ENCODE assay signal across 1 cellular context in the genomic region with DNA sequence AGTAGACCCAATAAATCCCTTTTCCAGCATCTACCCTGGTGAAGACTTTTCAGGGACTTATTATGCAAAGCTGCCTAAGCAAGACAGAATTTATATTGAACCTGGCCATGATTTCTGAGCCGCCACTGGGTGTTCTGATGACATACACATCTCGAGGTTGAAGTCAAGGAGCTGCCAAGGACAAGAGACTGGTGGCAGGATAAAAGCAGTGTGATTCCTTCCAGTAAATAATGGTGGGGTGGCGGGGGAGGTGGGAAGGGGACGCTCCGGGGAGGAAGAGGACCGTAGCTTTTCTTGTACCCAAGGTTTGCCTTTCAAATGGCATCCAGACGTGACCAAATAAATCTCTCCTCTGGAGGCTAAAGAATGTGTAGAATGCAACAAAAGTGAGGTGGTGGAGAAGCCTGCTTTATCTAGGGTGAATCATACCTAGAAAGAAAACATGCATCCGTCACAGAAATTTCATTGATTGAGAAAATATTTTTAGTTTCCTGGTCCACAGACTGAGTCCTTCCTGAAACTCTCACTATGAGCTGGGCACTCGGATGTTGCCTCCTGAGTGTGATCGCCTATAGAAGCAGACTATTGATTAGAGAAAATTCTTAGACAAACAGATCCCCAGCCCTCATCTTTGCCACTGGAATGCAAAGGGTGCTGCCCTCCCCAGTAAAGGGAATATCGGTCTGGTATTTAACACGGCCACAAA.
TF ChIP-seq lines count a peak whose summit lies in the region.

No MANE protein-coding gene starts in this region.

TF ChIP-seq in GM23338, 12 proteins besides CTCF, POLR2A, EP300 and RAD21:
- TF ChIP-seq, protein P1, sequence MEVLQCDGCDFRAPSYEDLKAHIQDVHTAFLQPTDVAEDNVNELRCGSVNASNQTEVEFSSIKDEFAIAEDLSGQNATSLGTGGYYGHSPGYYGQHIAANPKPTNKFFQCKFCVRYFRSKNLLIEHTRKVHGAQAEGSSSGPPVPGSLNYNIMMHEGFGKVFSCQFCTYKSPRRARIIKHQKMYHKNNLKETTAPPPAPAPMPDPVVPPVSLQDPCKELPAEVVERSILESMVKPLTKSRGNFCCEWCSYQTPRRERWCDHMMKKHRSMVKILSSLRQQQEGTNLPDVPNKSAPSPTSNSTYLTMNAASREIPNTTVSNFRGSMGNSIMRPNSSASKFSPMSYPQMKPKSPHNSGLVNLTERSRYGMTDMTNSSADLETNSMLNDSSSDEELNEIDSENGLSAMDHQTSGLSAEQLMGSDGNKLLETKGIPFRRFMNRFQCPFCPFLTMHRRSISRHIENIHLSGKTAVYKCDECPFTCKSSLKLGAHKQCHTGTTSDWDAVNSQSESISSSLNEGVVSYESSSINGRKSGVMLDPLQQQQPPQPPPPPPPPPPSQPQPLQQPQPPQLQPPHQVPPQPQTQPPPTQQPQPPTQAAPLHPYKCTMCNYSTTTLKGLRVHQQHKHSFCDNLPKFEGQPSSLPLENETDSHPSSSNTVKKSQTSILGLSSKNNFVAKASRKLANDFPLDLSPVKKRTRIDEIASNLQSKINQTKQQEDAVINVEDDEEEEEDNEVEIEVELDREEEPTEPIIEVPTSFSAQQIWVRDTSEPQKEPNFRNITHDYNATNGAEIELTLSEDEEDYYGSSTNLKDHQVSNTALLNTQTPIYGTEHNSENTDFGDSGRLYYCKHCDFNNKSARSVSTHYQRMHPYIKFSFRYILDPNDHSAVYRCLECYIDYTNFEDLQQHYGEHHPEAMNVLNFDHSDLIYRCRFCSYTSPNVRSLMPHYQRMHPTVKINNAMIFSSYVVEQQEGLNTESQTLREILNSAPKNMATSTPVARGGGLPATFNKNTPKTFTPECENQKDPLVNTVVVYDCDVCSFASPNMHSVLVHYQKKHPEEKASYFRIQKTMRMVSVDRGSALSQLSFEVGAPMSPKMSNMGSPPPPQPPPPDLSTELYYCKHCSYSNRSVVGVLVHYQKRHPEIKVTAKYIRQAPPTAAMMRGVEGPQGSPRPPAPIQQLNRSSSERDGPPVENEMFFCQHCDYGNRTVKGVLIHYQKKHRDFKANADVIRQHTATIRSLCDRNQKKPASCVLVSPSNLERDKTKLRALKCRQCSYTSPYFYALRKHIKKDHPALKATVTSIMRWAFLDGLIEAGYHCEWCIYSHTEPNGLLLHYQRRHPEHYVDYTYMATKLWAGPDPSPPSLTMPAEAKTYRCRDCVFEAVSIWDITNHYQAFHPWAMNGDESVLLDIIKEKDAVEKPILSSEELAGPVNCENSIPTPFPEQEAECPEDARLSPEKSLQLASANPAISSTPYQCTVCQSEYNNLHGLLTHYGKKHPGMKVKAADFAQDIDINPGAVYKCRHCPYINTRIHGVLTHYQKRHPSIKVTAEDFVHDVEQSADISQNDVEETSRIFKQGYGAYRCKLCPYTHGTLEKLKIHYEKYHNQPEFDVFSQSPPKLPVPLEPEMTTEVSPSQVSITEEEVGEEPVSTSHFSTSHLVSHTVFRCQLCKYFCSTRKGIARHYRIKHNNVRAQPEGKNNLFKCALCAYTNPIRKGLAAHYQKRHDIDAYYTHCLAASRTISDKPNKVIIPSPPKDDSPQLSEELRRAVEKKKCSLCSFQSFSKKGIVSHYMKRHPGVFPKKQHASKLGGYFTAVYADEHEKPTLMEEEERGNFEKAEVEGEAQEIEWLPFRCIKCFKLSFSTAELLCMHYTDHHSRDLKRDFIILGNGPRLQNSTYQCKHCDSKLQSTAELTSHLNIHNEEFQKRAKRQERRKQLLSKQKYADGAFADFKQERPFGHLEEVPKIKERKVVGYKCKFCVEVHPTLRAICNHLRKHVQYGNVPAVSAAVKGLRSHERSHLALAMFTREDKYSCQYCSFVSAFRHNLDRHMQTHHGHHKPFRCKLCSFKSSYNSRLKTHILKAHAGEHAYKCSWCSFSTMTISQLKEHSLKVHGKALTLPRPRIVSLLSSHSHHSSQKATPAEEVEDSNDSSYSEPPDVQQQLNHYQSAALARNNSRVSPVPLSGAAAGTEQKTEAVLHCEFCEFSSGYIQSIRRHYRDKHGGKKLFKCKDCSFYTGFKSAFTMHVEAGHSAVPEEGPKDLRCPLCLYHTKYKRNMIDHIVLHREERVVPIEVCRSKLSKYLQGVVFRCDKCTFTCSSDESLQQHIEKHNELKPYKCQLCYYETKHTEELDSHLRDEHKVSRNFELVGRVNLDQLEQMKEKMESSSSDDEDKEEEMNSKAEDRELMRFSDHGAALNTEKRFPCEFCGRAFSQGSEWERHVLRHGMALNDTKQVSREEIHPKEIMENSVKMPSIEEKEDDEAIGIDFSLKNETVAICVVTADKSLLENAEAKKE (CRISPR knock-in tag; IDR thresholded peaks at IDR 0.05), result no peak
- TF ChIP-seq, protein P2, sequence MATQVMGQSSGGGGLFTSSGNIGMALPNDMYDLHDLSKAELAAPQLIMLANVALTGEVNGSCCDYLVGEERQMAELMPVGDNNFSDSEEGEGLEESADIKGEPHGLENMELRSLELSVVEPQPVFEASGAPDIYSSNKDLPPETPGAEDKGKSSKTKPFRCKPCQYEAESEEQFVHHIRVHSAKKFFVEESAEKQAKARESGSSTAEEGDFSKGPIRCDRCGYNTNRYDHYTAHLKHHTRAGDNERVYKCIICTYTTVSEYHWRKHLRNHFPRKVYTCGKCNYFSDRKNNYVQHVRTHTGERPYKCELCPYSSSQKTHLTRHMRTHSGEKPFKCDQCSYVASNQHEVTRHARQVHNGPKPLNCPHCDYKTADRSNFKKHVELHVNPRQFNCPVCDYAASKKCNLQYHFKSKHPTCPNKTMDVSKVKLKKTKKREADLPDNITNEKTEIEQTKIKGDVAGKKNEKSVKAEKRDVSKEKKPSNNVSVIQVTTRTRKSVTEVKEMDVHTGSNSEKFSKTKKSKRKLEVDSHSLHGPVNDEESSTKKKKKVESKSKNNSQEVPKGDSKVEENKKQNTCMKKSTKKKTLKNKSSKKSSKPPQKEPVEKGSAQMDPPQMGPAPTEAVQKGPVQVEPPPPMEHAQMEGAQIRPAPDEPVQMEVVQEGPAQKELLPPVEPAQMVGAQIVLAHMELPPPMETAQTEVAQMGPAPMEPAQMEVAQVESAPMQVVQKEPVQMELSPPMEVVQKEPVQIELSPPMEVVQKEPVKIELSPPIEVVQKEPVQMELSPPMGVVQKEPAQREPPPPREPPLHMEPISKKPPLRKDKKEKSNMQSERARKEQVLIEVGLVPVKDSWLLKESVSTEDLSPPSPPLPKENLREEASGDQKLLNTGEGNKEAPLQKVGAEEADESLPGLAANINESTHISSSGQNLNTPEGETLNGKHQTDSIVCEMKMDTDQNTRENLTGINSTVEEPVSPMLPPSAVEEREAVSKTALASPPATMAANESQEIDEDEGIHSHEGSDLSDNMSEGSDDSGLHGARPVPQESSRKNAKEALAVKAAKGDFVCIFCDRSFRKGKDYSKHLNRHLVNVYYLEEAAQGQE (IDR thresholded peaks at IDR 0.05; ENCODE audit: unreplicated experiment), result no peak
- TF ChIP-seq CREB1 (CRISPR knock-in tag; IDR thresholded peaks at IDR 0.05; ENCODE audit: low read depth) (no peak), NANOG (IDR thresholded peaks at IDR 0.05; ENCODE audit: borderline replicate concordance) (no peak), ZNF114 (CRISPR knock-in tag; IDR thresholded peaks at IDR 0.05) (no peak), POLR2AphosphoS5 (IDR thresholded peaks at IDR 0.05; ENCODE audit: low read depth) (no peak), EZH2phosphoT487 (IDR thresholded peaks at IDR 0.05; ENCODE audit: unreplicated experiment) (no peak), ZNF331 (CRISPR knock-in tag; IDR thresholded peaks at IDR 0.05; ENCODE audit: low read depth) (no peak), EZH2 (IDR thresholded peaks at IDR 0.05; ENCODE audit: low read depth, unreplicated experiment) (no peak), JUNB (IDR thresholded peaks at IDR 0.05; ENCODE audit: unreplicated experiment) (no peak), STAT1 (IDR thresholded peaks at IDR 0.05; ENCODE audit: unreplicated experiment) (no peak)
- TF ChIP-seq, protein P3, sequence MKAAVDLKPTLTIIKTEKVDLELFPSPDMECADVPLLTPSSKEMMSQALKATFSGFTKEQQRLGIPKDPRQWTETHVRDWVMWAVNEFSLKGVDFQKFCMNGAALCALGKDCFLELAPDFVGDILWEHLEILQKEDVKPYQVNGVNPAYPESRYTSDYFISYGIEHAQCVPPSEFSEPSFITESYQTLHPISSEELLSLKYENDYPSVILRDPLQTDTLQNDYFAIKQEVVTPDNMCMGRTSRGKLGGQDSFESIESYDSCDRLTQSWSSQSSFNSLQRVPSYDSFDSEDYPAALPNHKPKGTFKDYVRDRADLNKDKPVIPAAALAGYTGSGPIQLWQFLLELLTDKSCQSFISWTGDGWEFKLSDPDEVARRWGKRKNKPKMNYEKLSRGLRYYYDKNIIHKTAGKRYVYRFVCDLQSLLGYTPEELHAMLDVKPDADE (IDR thresholded peaks at IDR 0.05), result no peak
